Comparison of ENCODE assay signal across 20 cellular contexts in the genomic region with DNA sequence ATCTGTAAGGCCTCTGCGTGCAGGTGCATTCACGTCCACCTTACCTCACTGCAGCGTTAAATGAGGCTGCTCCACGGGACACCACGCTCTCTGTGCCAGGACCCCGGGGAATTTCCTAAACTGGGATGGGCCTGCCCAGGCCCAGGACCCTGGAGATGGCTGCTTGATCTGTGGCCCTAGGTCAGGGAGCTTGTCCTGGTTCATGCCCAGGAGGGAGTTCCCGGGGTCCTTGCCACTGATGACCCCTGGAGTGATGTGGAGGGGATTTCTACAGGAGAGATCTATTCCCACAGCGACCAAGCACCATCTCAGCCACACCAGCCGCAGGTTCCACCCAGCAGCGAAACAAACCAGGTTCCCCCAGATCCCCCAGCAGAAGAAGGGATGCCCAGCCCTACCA. TPM values are rescaled to one million over a fixed set of nuclear protein-coding genes. Genes with fewer than 3 reads are reported as not detected.
DNase-seq lines count a peak whose midpoint lies in the region; ATAC-seq, FAIRE-seq and TF ChIP-seq lines count a peak whose summit lies in the region.
"Had no signal": no experiment of that assay in that cellular context is flagged by ENCODE, and none has a peak within 500 bp of the region (broad histone marks: within the 10 kb centered on the region; RNA-seq: fewer than 3 reads in every experiment).

No MANE protein-coding gene starts in this region.

- no peaks in the 10 kb centered on the region for H3K79me2 ChIP-seq in H1 (ENCODE audit: control insufficient read depth in 1 of 2, insufficient read depth in 2 of 2, low read length in 2 of 2)

- 0 out of 7 replicates have a peak, but pooled peaks cover 0 to 3% (median 0%) of the 10 kb centered on the region in 4 experiments for H3K27me3 ChIP-seq in H1 (replicated peaks in 1 of 4; ENCODE audit: control insufficient read depth in 3 of 4, extremely low read depth in 1 of 4, insufficient read depth in 3 of 4, low read length in 3 of 4)
- peaks cover 0 to 72% (median 0%) of the 10 kb centered on the region in 3 donors for H3K27me3 ChIP-seq in sigmoid colon
- peaks cover 3 to 52% (median 19%) of the 10 kb centered on the region in 3 donors for H3K27me3 ChIP-seq in psoas muscle (ENCODE audit: insufficient read depth in 3 of 3, low read length in 2 of 3)

- H3K27ac ChIP-seq in H1 (ENCODE audit: low read depth, low read length): no peak overlapping the region
- no peak overlapping the region for H3K27ac ChIP-seq in sigmoid colon
- H3K27ac ChIP-seq in psoas muscle: no peak overlapping the region

- peaks cover 3% of the 10 kb centered on the region; the same call in 1 of the 2 replicates for H3K23me2 ChIP-seq in H1 (ENCODE audit: low read depth, low read length)

- no peaks in the 10 kb centered on the region for H4K20me1 ChIP-seq in H1 (replicated peaks in 1 of 2; ENCODE audit: control insufficient read depth in 1 of 2, insufficient read depth in 2 of 2, low read length in 2 of 2)

- H4K5ac ChIP-seq in H1 (ENCODE audit: insufficient read length, low read depth, low read length): no peak overlapping the region

- H2BK12ac ChIP-seq in H1 (ENCODE audit: low read depth, low read length): no peak overlapping the region

- no peak overlapping the region for H2BK5ac ChIP-seq in H1 (ENCODE audit: low read depth, low read length)

- POLR2A ChIA-PET in H1 (lab: Charles Lee; ENCODE audit: partially characterized antibody): no interaction called here

- H3K4me3 ChIP-seq in H1 (ENCODE audit: extremely low read depth in 1 of 4, insufficient read depth in 2 of 4, low read depth in 3 of 4, low read length in 4 of 4) (no peak overlapping the region), sigmoid colon (no peak overlapping the region), psoas muscle (no peak overlapping the region)

- no peak overlapping the region for H2BK120ac ChIP-seq in H1 (replicated peaks; ENCODE audit: low read depth, low read length)

- no peak overlapping the region for H4K91ac ChIP-seq in H1 (replicated peaks; ENCODE audit: insufficient read length, low read length)

- TF ChIP-seq POLR2A in H1 (IDR thresholded peaks at IDR 0.05; ENCODE audit: control extremely low read depth in 1 of 2, low read depth in 2 of 2, low read length in 2 of 2) (no peak), sigmoid colon (IDR thresholded peaks at IDR 0.05) (no peak)

- H2BK20ac ChIP-seq in H1 (ENCODE audit: low read length): no peak overlapping the region

- TF ChIP-seq EP300 in H1 (IDR thresholded peaks at IDR 0.05; ENCODE audit: borderline replicate concordance in 1 of 2, low read depth in 2 of 2, low read length in 2 of 2) (no peak), sigmoid colon (IDR thresholded peaks at IDR 0.05) (no peak)

- no peak overlapping the region for H2AK5ac ChIP-seq in H1 (ENCODE audit: low read depth, low read length)

- H2AFZ ChIP-seq in H1 (ENCODE audit: low read length): no peak overlapping the region; the same call in 1 of the 2 replicates

- H2BK15ac ChIP-seq in H1 (ENCODE audit: low read length): no peak overlapping the region

- no peak overlapping the region for H3K23ac ChIP-seq in H1 (ENCODE audit: insufficient read length)

- H3K4me1 ChIP-seq in H1 (replicated peaks in 1 of 4; ENCODE audit: control insufficient read depth in 3 of 4, insufficient read depth in 4 of 4, low read length in 3 of 4) (no peaks in the 10 kb centered on the region; a peak in 1 of 7 replicates), sigmoid colon (no peaks in the 10 kb centered on the region), psoas muscle (no peaks in the 10 kb centered on the region)

- no peak overlapping the region for H3K9ac ChIP-seq in H1 (replicated peaks in 1 of 4; ENCODE audit: extremely low read depth in 1 of 4, low read depth in 3 of 4, low read length in 3 of 4)

- H3K4me2 ChIP-seq in H1 (ENCODE audit: insufficient read depth in 1 of 2, low read depth in 2 of 2, low read length in 2 of 2): no peak overlapping the region

- TF ChIP-seq RAD21 in H1 (IDR thresholded peaks at IDR 0.05 in 1 of 2, conservative IDR thresholded peaks at IDR 0.05 in 1 of 2; ENCODE audit: low read depth in 2 of 2, low read length in 2 of 2): no peak

- TF ChIP-seq CTCF in H1 (IDR thresholded peaks at IDR 0.05; ENCODE audit: control extremely low read depth in 1 of 3, insufficient read depth in 1 of 3, low read depth in 1 of 3, low read length in 3 of 3) (no peak), sigmoid colon (IDR thresholded peaks at IDR 0.05) (no peak), psoas muscle (IDR thresholded peaks at IDR 0.05) (no peak)

- no peak for FAIRE-seq in H1 (lab: Jason Lieb, UNC)
- FAIRE-seq: GM12891 had no signal

- H3K36me3 ChIP-seq in H1 (ENCODE audit: control insufficient read depth in 2 of 4, insufficient read depth in 4 of 4, low read length in 3 of 4) (no peaks in the 10 kb centered on the region), sigmoid colon (no peaks in the 10 kb centered on the region), psoas muscle (ENCODE audit: insufficient read depth in 1 of 2, low read depth in 1 of 2) (no peaks in the 10 kb centered on the region)

- H3K4ac ChIP-seq in H1 (replicated peaks; ENCODE audit: insufficient read length, low read depth, low read length): no peak overlapping the region

- CTCF ChIA-PET in H1 (lab: Charles Lee; ENCODE audit: partially characterized antibody): interaction anchor here (0.6 to 1.2 kb wide), 3 partner anchors 9 to 29 kb away, joined by 3 to 4 read pairs (median 3); no protein-coding TSS in a partner anchor

- no peaks in the 10 kb centered on the region for H3K79me1 ChIP-seq in H1 (ENCODE audit: low read depth, low read length)

- H4K8ac ChIP-seq in H1 (ENCODE audit: extremely low read depth, insufficient read depth, low read length): peak overlapping the region; percentile 75; the same call in 1 of the 2 replicates

- intact Hi-C loops in sigmoid colon (cut with DNase I) (no loop called here), psoas muscle (cut with DNase I) (no loop called here)

- 87% methylated on average over 8 of the region's 10 CpGs; no CpG with 5 or more reads in 1 of the 2 experiments for WGBS in H1 (ENCODE audit: extremely low coverage in 1 of 2, insufficient coverage in 1 of 2, insufficient read length in 1 of 2, insufficient replicate concordance in 2 of 2, low coverage in 1 of 2, low lambda C conversion rate in 2 of 2, missing lambda C conversion rate in 1 of 2), 2 experiments
- WGBS in sigmoid colon, 2 donors: 84 to 90% methylated on average over 10 of the region's 10 CpGs
- 84% methylated on average over 8 to 10 of the region's 10 CpGs for WGBS in psoas muscle, 3 donors

- H3K18ac ChIP-seq in H1 (ENCODE audit: extremely low read depth, low read length): no peak overlapping the region

- H3K14ac ChIP-seq in H1 (ENCODE audit: insufficient read length): no peak overlapping the region

- DNase-seq in D341Med (ENCODE audit: low spot score): peak; percentile 18
- DNase-seq in H1 (ENCODE audit: low read depth in 1 of 2, low spot score in 2 of 2): no peak
- DNase-seq in sigmoid colon: peak; percentile 25
- DNase-seq in T1000 (lab: John Stamatoyannopoulos, UW): no peak
- DNase-seq in psoas muscle: no peak
- DNase-seq: CD4-positive, alpha-beta T cell; CD8-positive, alpha-beta memory T cell; DMS53; GF-D8; GOT3; H7; HCEC 1CT had no signal

- H3K9me3 ChIP-seq in H1 (ENCODE audit: insufficient read depth in 2 of 2, low read depth in 1 of 2, low read length in 1 of 2) (peaks cover 0 to 5% of the 10 kb centered on the region in 2 experiments; a peak in 2 of 4 replicates), sigmoid colon (no peaks in the 10 kb centered on the region), psoas muscle (no peaks in the 10 kb centered on the region)

- no peak overlapping the region for H3K56ac ChIP-seq in H1 (replicated peaks; ENCODE audit: insufficient read length, low read depth, low read length)

- no peak for ATAC-seq in HG02623 (IDR thresholded peaks at IDR 0.05; ENCODE audit: unreplicated experiment)
- ATAC-seq in psoas muscle: no peak

TF ChIP-seq in H1, 55 proteins besides CTCF, POLR2A, EP300 and RAD21 (continues in another document):
- TF ChIP-seq KDM4A (IDR thresholded peaks at IDR 0.05; ENCODE audit: low read depth, low read length, severe bottlenecking) (no peak), BRCA1 (IDR thresholded peaks at IDR 0.05; ENCODE audit: low read depth, low read length) (no peak), CBX5 (IDR thresholded peaks at IDR 0.05; ENCODE audit: low read depth, low read length) (no peak), KDM1A (IDR thresholded peaks at IDR 0.05; ENCODE audit: borderline replicate concordance, low read length) (no peak), RBBP5 (IDR thresholded peaks at IDR 0.05; ENCODE audit: borderline replicate concordance, low read depth, low read length) (no peak)

RNA-seq across cellular contexts. Expression of a gene that starts 3.5 kb away (rescaled TPM):
- not detected in 2 replicates for total RNA-seq in H1 (2021; fragmentation: NEBNext Ultra II Directional; extraction: Animal tissue kit (Norgen Biotek cat#: 25700))
- not detected in 2 replicates for polyA plus RNA-seq in H1 (2011; rRNA removed)
- polyA plus RNA-seq in H1 (2011; cell fraction: cytosol; rRNA removed): not detected
- not detected for polyA plus RNA-seq in H1 (2011; cell fraction: nucleus; rRNA removed)
- polyA plus RNA-seq in H1 (2012, experiment 1 of 2): not detected in 4 replicates
- polyA plus RNA-seq in H1 (2012, experiment 2 of 2): not detected
- polyA plus RNA-seq in H1 (2013, experiment 1 of 2): not detected
- not detected for polyA plus RNA-seq in H1 (2013, experiment 2 of 2)
- polyA minus RNA-seq in H1 (2011; rRNA and poly(A)+ RNA removed): not detected in 2 replicates
- not detected for polyA minus RNA-seq in H1 (2011; cell fraction: cytosol; rRNA and poly(A)+ RNA removed)
- polyA minus RNA-seq in H1 (2011; cell fraction: nucleus; rRNA and poly(A)+ RNA removed): not detected
- not detected for total RNA-seq in sigmoid colon
- polyA plus RNA-seq in sigmoid colon: not detected
- not detected for total RNA-seq in psoas muscle
- polyA plus RNA-seq in psoas muscle: not detected
- total RNA-seq: A172; A673; CD4-positive, alpha-beta T cell; CD8-positive, alpha-beta memory T cell; Daoy; G401; H7 had no signal
- polyA plus RNA-seq: BJ; CD14-positive monocyte; CD8-positive, alpha-beta memory T cell had no signal

RNA-seq across cellular contexts. Expression of a gene that starts 19.9 kb away (rescaled TPM):
- not detected in 2 replicates for total RNA-seq in H1 (2021; fragmentation: NEBNext Ultra II Directional; extraction: Animal tissue kit (Norgen Biotek cat#: 25700))
- polyA plus RNA-seq in H1 (2011; rRNA removed) (not detected in 2 replicates), sigmoid colon (not detected), psoas muscle (not detected)
- polyA plus RNA-seq in H1 (2011; cell fraction: cytosol; rRNA removed): not detected
- not detected for polyA plus RNA-seq in H1 (2011; cell fraction: nucleus; rRNA removed)
- not detected in 4 replicates for polyA plus RNA-seq in H1 (2012, experiment 1 of 2)
- polyA plus RNA-seq in H1 (2012, experiment 2 of 2): not detected
- polyA plus RNA-seq in H1 (2013, experiment 1 of 2): not detected
- not detected for polyA plus RNA-seq in H1 (2013, experiment 2 of 2)
- not detected in 2 replicates for polyA minus RNA-seq in H1 (2011; rRNA and poly(A)+ RNA removed)
- not detected for polyA minus RNA-seq in H1 (2011; cell fraction: cytosol; rRNA and poly(A)+ RNA removed)
- not detected for polyA minus RNA-seq in H1 (2011; cell fraction: nucleus; rRNA and poly(A)+ RNA removed)
- total RNA-seq in sigmoid colon (not detected), psoas muscle (not detected)
- total RNA-seq: A172; A673; CD4-positive, alpha-beta T cell; CD8-positive, alpha-beta memory T cell; Daoy; G401; H7 had no signal
- polyA plus RNA-seq: BJ; CD14-positive monocyte; CD8-positive, alpha-beta memory T cell had no signal

Comparison
In these comparisons a context has a peak if more than half of its experiments do, and no peak if none do; other contexts are left out.
1. DNase-seq: peak in D341Med (single experiment) and sigmoid colon (single experiment); none in H1 (0 of 2), T1000 (single experiment) and psoas muscle (0 of 2).